In the genomic region with DNA sequence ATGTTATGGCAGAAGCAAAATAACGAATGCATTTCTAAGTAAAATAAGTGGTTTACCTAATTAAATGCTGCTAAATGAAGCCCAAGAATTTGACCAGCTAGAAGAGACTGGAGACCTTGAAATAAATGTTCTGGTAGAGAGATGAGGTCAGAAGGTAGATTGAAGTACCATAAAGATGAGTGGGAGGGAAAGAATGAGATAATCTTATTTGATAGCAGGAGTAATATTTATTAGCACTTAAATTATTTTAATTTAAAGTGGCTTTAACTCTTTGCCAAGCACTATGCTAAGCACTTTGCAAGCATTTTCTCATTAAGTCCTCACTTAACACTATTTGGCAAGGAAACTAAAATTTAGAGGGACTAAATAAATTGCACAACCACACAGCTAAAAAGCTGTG, we compare ENCODE assay signal across 24 cellular contexts.
"Had no signal": no experiment of that assay in that cellular context is flagged by ENCODE, and none has a peak within 500 bp of the region (broad histone marks: within the 10 kb centered on the region; RNA-seq: fewer than 3 reads in every experiment).

No MANE protein-coding gene starts in this region.

- DNase-seq: activated B cell treated with CpG ODN at 0.5 μM for 24 hours; activated CD4-positive, alpha-beta T cell treated with anti-CD3 and anti-CD28 coated beads for 1 hour; activated CD4-positive, alpha-beta T cell treated with anti-CD3 and anti-CD28 coated beads, Interleukin-2, amount 10 ng/mL, durations not matched to agents 24 days and 14 days; activated CD4-positive, alpha-beta T cell treated with anti-CD3 and anti-CD28 coated beads, Interleukin-2, amount 50 U/mL, for 48 hours; activated CD8-positive, alpha-beta memory T cell treated with anti-CD3 and anti-CD28 coated beads, Interleukin-2, amount 10 ng/mL, durations not matched to agents 7 days and 5 days; activated effector memory CD4-positive, alpha-beta T cell treated with anti-CD3 and anti-CD28 coated beads, Interleukin-2, amount 50 U/mL, for 16 hours; activated naive CD4-positive, alpha-beta T cell treated with Interleukin-2 at 50 U/mL for 16 hours; activated naive CD8-positive, alpha-beta T cell treated with anti-CD3 and anti-CD28 coated beads, Interleukin-2, amount 50 U/mL, for 24 hours; activated T-cell treated with anti-CD3 and anti-CD28 coated beads, Interleukin-2, amount 50 U/mL, for 24 hours; amniotic stem cell; NCI-H1105 treated with DMSO at 0.1 percent for 48 hours; NCI-H1436 treated with DMSO at 0.1 percent for 48 hours; NCI-H187; NCI-H2081; NCI-H510A treated with DMSO at 0.1 percent for 48 hours; NCI-H69; NK-92 treated with Interleukin-12 subunit alpha and Interleukin-12 subunit beta, amount 100 ng/mL, for 24 hours; OCI-M1; Right ventricle myocardium superior; RPMI8226; T-helper 17 cell; T-helper 9 cell had no signal

- H3K4me3 ChIP-seq: ascending aorta, SJSA1 had no signal

- H3K9me3 ChIP-seq: ascending aorta, SJSA1 had no signal

- H3K36me3 ChIP-seq: ascending aorta, SJSA1 had no signal

- H3K27me3 ChIP-seq: ascending aorta, SJSA1 had no signal

- H3K27ac ChIP-seq: ascending aorta, SJSA1 had no signal
